Comparison of ENCODE assay signal across 10 cellular contexts in the genomic region with DNA sequence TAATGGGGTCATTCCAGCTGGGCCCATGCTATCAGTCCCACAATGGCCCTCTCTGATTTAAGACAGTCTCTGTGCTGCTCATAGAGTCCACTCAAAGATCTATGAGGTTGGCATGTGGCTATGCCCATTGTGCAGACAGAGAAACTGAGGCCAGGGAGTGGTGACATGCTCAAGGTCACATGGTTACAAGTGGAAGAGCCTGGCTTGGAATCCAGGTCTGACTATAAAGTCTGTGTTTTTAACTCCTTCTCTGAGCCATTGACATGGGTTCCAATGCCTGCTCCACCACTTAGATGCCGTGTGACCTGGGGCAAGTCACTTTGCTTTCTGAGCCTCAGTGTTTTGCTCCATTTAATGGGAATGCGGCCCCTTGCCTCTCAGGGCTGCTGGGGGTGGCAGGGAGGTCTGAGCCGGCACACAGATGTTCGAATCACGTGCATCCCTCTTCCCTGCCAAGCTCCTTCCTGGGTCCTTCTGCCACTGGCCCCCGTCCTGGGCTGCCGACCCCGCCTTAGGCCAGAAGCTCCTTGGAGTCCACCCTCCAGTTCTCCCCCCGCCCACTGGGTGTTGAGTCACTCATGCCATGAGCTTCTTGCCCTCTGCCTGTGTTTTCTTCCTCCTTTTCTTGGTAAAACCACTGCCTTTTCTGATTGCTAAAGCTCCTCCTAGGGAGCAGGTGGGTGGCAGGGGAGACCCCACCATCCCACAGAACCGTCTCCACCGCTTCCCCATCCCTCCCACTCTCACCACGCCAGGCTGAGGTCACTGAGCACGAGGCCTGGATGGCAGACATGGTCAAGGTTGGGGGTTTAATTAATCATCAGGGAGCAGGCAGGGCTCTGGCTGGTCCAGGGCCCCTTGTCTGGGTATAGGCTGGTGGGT. TPM values are rescaled to one million over a fixed set of nuclear protein-coding genes. Genes with fewer than 3 reads are reported as not detected.
DNase-seq lines count a peak whose midpoint lies in the region; ATAC-seq and TF ChIP-seq lines count a peak whose summit lies in the region.
"Had no signal": no experiment of that assay in that cellular context is flagged by ENCODE, and none has a peak within 500 bp of the region (broad histone marks: within the 10 kb centered on the region; RNA-seq: fewer than 3 reads in every experiment).

No MANE protein-coding gene starts in this region.

- H3K9ac ChIP-seq in endodermal cell (ENCODE audit: extremely low read depth, low read length, poor library complexity, severe bottlenecking), result no peak overlapping the region

- H3K9me3 Mint-ChIP-seq in endodermal cell, result no peaks in the 10 kb centered on the region

- no peaks in the 10 kb centered on the region for H3K4me1 ChIP-seq in endodermal cell (ENCODE audit: control insufficient read depth, insufficient read depth, low read length)

- no peaks in the 10 kb centered on the region for H3K36me3 ChIP-seq in endodermal cell (ENCODE audit: control insufficient read depth, insufficient read depth, low read length)
- H3K36me3 ChIP-seq: pancreas had no signal

- no peak overlapping the region for H3K4me3 Mint-ChIP-seq in endodermal cell

- no peaks in the 10 kb centered on the region for H3K9me3 ChIP-seq in endodermal cell (ENCODE audit: control insufficient read depth, low read length)
- H3K9me3 ChIP-seq: pancreas had no signal

- H3K27ac ChIP-seq in endodermal cell (ENCODE audit: low read depth, low read length), result no peak overlapping the region

- H3K27me3 ChIP-seq in endodermal cell (ENCODE audit: control insufficient read depth, insufficient read depth, low read length, poor library complexity, severe bottlenecking), result no peaks in the 10 kb centered on the region
- H3K27me3 ChIP-seq: pancreas had no signal

- H3K4me3 ChIP-seq in endodermal cell (ENCODE audit: low read length), result no peak overlapping the region
- H3K4me3 ChIP-seq: pancreas had no signal

- H3K36me3 Mint-ChIP-seq in endodermal cell (ENCODE audit: low read depth), result no peaks in the 10 kb centered on the region

- intact Hi-C loops in sciatic nerve (cut with DNase I), result no loop called here

- WGBS in endodermal cell (ENCODE audit: insufficient coverage in 1 of 2, insufficient read length in 1 of 2), 2 experiments, result 92 to 93% methylated on average over 7 to 13 of the region's 13 CpGs

- ATAC-seq in sciatic nerve (peak; percentile 19), GM18873 (IDR thresholded peaks at IDR 0.05; ENCODE audit: low FRiP score, unreplicated experiment) (no peak), GM19467 (IDR thresholded peaks at IDR 0.05; ENCODE audit: unreplicated experiment) (no peak)

- H3K27me3 Mint-ChIP-seq in endodermal cell (ENCODE audit: insufficient read depth), result no peaks in the 10 kb centered on the region

- DNase-seq in Daoy (ENCODE audit: low read depth) (peak; percentile 41), MV-4-11 (lab: John Stamatoyannopoulos, UW) (peak; percentile 95), endodermal cell (peak; percentile 35), sciatic nerve (ENCODE audit: low spot score) (peak; percentile 80), NCI-H146 treated with DMSO at 0.1 percent for 48 hours (lab: John Stamatoyannopoulos, UW; ENCODE audit: unreplicated experiment) (no peak), RPMI8226 (no peak)
- DNase-seq: NCI-H146 had no signal

- H3K27ac Mint-ChIP-seq in endodermal cell, result no peak overlapping the region

- TF ChIP-seq CTCF in endodermal cell (conservative IDR thresholded peaks at IDR 0.05), result no peak

- H3K4me1 Mint-ChIP-seq in endodermal cell, result no peaks in the 10 kb centered on the region

RNA-seq across cellular contexts. Expression of a gene that starts 35.7 kb away (rescaled TPM):
- 29.5 and 38.0 TPM in 2 replicates for total RNA-seq in Daoy (2014; rRNA removed; shearing (Covaris generic))
- total RNA-seq in endodermal cell (10 to 100 TPM; 14.9 to 15.1 TPM), sciatic nerve (113 TPM)
- 11.9 TPM for polyA plus RNA-seq in endodermal cell (2013, experiment 1 of 2)
- 8.9 TPM for polyA plus RNA-seq in endodermal cell (2013, experiment 2 of 2)

Comparison
In these comparisons a context has a peak if more than half of its experiments do, and no peak if none do; other contexts are left out.
1. DNase-seq: peak in Daoy (single experiment), MV-4-11 (single experiment), endodermal cell (single experiment) and sciatic nerve (single experiment); none in NCI-H146 treated with DMSO at 0.1 percent for 48 hours (single experiment) and RPMI8226 (single experiment).